Comparison of ENCODE assay signal across 31 cellular contexts in the genomic region with DNA sequence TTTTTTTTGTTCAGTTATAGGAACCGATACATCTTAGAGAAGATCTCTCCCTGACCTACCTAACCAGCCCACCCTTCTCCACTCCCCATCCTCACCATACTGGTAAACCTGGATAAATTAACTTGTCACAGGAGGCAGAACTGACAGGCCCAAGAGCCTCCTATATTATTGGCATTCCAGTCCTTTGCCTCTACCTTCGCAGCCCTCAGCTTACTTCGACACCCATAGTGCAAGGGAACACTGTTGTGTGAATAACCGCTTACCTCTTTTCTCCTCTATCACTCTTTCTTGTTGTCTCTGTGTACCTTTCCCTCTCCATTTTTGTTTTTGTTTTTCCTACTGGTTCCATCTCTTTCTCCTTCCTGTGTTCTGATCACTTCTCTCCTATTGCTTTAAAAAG. TPM values are rescaled to one million over a fixed set of nuclear protein-coding genes. Genes with fewer than 3 reads are reported as not detected.
DNase-seq lines count a peak whose midpoint lies in the region; ATAC-seq, FAIRE-seq and TF ChIP-seq lines count a peak whose summit lies in the region.
"Had no signal": no experiment of that assay in that cellular context is flagged by ENCODE, and none has a peak within 500 bp of the region (broad histone marks: within the 10 kb centered on the region; RNA-seq: fewer than 3 reads in every experiment).

No MANE protein-coding gene starts in this region.

- H3K9me3 ChIP-seq in HEK293 (ENCODE audit: control insufficient read depth, insufficient read depth, low read depth, low read length), result no peaks in the 10 kb centered on the region
- no peaks in the 10 kb centered on the region for H3K9me3 ChIP-seq in osteoblast (ENCODE audit: low read depth, low read length)
- H3K9me3 ChIP-seq in PC-9 (ENCODE audit: insufficient read depth, low read depth), result no peaks in the 10 kb centered on the region
- H3K9me3 ChIP-seq: A549, ascending aorta, esophagus squamous epithelium, HAP-1, MG63, Peyer's patch, thyroid gland had no signal

- H3K9me2 ChIP-seq in PC-9 (ENCODE audit: insufficient read depth), result no peaks in the 10 kb centered on the region

- H3K4me2 ChIP-seq in osteoblast (ENCODE audit: insufficient read depth, low read length), result no peak overlapping the region
- no peak overlapping the region for H3K4me2 ChIP-seq in PC-9
- H3K4me2 ChIP-seq: A549 had no signal

- POLR2A ChIA-PET in HEK293 (lab: Yijun Ruan, JAX), result no interaction called here
- POLR2A ChIA-PET in PC-9 (lab: Charles Lee; ENCODE audit: unreplicated experiment), result no interaction called here

- FAIRE-seq in HTR-8/SVneo (lab: Jason Lieb, UNC), result no peak
- FAIRE-seq: A549, frontal cortex had no signal

- DNase-seq in activated T-cell treated with anti-CD3 and anti-CD28 coated beads, Interleukin-2, amount 50 U/mL, for 72 hours, result no peak
- no peak for DNase-seq in activated T-cell treated with anti-CD3 and anti-CD28 coated beads for 4 hours
- DNase-seq in chondrocyte (ENCODE audit: low spot score), result no peak
- DNase-seq in osteoblast (ENCODE audit: insufficient read length, low spot score, missing footprints), result no peak
- DNase-seq in PC-9, result no peak
- no peak for DNase-seq in HTR-8/SVneo (ENCODE audit: insufficient read length, low spot score)
- DNase-seq in NCI-H2081 (lab: John Stamatoyannopoulos, UW), result no peak
- DNase-seq: activated B cell treated with CpG ODN at 0.5 μM for 24 hours; activated CD4-positive, alpha-beta T cell treated with anti-CD3 and anti-CD28 coated beads, Interleukin-2, amount 50 U/mL, for 48 hours; activated naive CD4-positive, alpha-beta T cell treated with anti-CD3 and anti-CD28 coated beads, Interleukin-2, amount 50 U/mL, for 16 hours; AML-193; cortex of kidney; esophagus squamous epithelium; KBM-7; MG63; NCI-H1105 treated with DMSO at 0.1 percent for 48 hours; NCI-H1930; NCI-H226; NCI-H69; nucleus accumbens; Peyer's patch; SIG-M5; stimulated activated naive CD8-positive, alpha-beta T cell treated with anti-CD3 and anti-CD28 coated beads, Interleukin-15, amount 100 ng/mL, for 72 hours; thyroid gland had no signal

- peaks cover 5% of the 10 kb centered on the region in 2 donors for H3K9me3 Mint-ChIP-seq in activated T-cell treated with anti-CD3 and anti-CD28 coated beads, Interleukin-2, amount 50 U/mL, for 72 hours
- H3K9me3 Mint-ChIP-seq in chondrocyte (ENCODE audit: low read depth), result no peaks in the 10 kb centered on the region
- H3K9me3 Mint-ChIP-seq: activated B cell treated with CpG ODN at 0.5 μM for 24 hours had no signal

- H3K79me2 ChIP-seq in osteoblast (ENCODE audit: insufficient read depth, low read length) (no peaks in the 10 kb centered on the region), PC-9 (ENCODE audit: low read depth) (no peaks in the 10 kb centered on the region)

- peaks cover 60% of the 10 kb centered on the region for H3K4me1 Mint-ChIP-seq in activated T-cell treated with anti-CD3 and anti-CD28 coated beads, Interleukin-2, amount 50 U/mL, for 72 hours (ENCODE audit: low read depth)
- peaks cover 8% of the 10 kb centered on the region for H3K4me1 Mint-ChIP-seq in chondrocyte (ENCODE audit: low read depth)

- H2AFZ ChIP-seq in osteoblast (ENCODE audit: low read length) (peak overlapping the region; percentile 26), PC-9 (no peak overlapping the region)

- no peak overlapping the region for H3K4me3 ChIP-seq in HEK293 (ENCODE audit: low read depth, low read length)
- H3K4me3 ChIP-seq in osteoblast (ENCODE audit: insufficient read depth, low read length), result no peak overlapping the region
- no peak overlapping the region for H3K4me3 ChIP-seq in PC-9
- H3K4me3 ChIP-seq: A549, ascending aorta, cardiac muscle cell, esophagus squamous epithelium, HAP-1, MG63, Peyer's patch, thyroid gland had no signal

- TF ChIP-seq CTCF in HEK293 (tag by site-specific recombination; IDR thresholded peaks at IDR 0.05), result no peak
- TF ChIP-seq CTCF in chondrocyte (IDR thresholded peaks at IDR 0.05), result no peak
- TF ChIP-seq CTCF in osteoblast (IDR thresholded peaks at IDR 0.05; ENCODE audit: extremely low read depth, low read depth, low read length), result no peak
- no peak for TF ChIP-seq CTCF in PC-9 (conservative IDR thresholded peaks at IDR 0.05)

- H3K27ac ChIP-seq in HEK293 (ENCODE audit: extremely low read depth, low read depth, low read length) (no peak overlapping the region), osteoblast (ENCODE audit: low read depth, low read length) (no peak overlapping the region), PC-9 (no peak overlapping the region)
- H3K27ac ChIP-seq: A549, ascending aorta, cardiac muscle cell, esophagus squamous epithelium, Peyer's patch, thyroid gland had no signal

- peaks cover 13 to 15% of the 10 kb centered on the region in 2 donors for H3K36me3 Mint-ChIP-seq in activated T-cell treated with anti-CD3 and anti-CD28 coated beads, Interleukin-2, amount 50 U/mL, for 72 hours (ENCODE audit: insufficient read depth in 2 of 2)
- no peaks in the 10 kb centered on the region for H3K36me3 Mint-ChIP-seq in chondrocyte (ENCODE audit: low read depth)

- H3K27me3 Mint-ChIP-seq in activated T-cell treated with anti-CD3 and anti-CD28 coated beads, Interleukin-2, amount 50 U/mL, for 72 hours (ENCODE audit: low read depth), result no peaks in the 10 kb centered on the region
- H3K27me3 Mint-ChIP-seq in chondrocyte (ENCODE audit: low read depth), result no peaks in the 10 kb centered on the region
- H3K27me3 Mint-ChIP-seq: activated B cell treated with CpG ODN at 0.5 μM for 24 hours; memory B cell; stimulated activated naive CD8-positive, alpha-beta T cell treated with anti-CD3 and anti-CD28 coated beads, Interleukin-15, amount 100 ng/mL, for 72 hours had no signal

- BruUV-seq in PC-9 (replicated peaks; lab: Mats Ljungman, UMichigan), result no TSS peak

- H3F3A ChIP-seq in PC-9 (ENCODE audit: insufficient read depth, low read depth), result no peaks in the 10 kb centered on the region

- H3K27ac Mint-ChIP-seq in activated T-cell treated with anti-CD3 and anti-CD28 coated beads, Interleukin-2, amount 50 U/mL, for 72 hours, result peak overlapping the region; percentile 80
- peak overlapping the region; percentile 13 for H3K27ac Mint-ChIP-seq in chondrocyte (ENCODE audit: unreplicated experiment)
- H3K27ac Mint-ChIP-seq: activated B cell treated with CpG ODN at 0.5 μM for 24 hours; memory B cell; stimulated activated naive CD8-positive, alpha-beta T cell treated with anti-CD3 and anti-CD28 coated beads, Interleukin-15, amount 100 ng/mL, for 72 hours had no signal

- H4K20me1 ChIP-seq in osteoblast (ENCODE audit: insufficient read depth, low read length), result no peaks in the 10 kb centered on the region
- H4K20me1 ChIP-seq in PC-9 (ENCODE audit: insufficient read depth), result no peaks in the 10 kb centered on the region

- intact Hi-C loops in PC-9 (cut with micrococcal nuclease; ENCODE audit: unreplicated experiment), result no loop called here

- H3K4me1 ChIP-seq in HEK293 (ENCODE audit: control insufficient read depth, insufficient read depth, low read length), result no peaks in the 10 kb centered on the region
- no peaks in the 10 kb centered on the region for H3K4me1 ChIP-seq in osteoblast (ENCODE audit: insufficient read depth, low read length)
- peaks cover 18% of the 10 kb centered on the region for H3K4me1 ChIP-seq in PC-9 (replicated peaks; ENCODE audit: insufficient read depth)
- H3K4me1 ChIP-seq: A549, ascending aorta, HAP-1, Peyer's patch had no signal

- H3K4me3 Mint-ChIP-seq in activated T-cell treated with anti-CD3 and anti-CD28 coated beads, Interleukin-2, amount 50 U/mL, for 72 hours, result peak overlapping the region in 1 of 2 donors; percentile 4
- H3K4me3 Mint-ChIP-seq in chondrocyte (ENCODE audit: unreplicated experiment), result no peak overlapping the region
- H3K4me3 Mint-ChIP-seq: activated B cell treated with CpG ODN at 0.5 μM for 24 hours; memory B cell; stimulated activated naive CD8-positive, alpha-beta T cell treated with anti-CD3 and anti-CD28 coated beads, Interleukin-15, amount 100 ng/mL, for 72 hours had no signal

- H3K36me3 ChIP-seq in HEK293 (ENCODE audit: control insufficient read depth in 2 of 2, insufficient read depth in 1 of 2, low read length in 2 of 2) (no peaks in the 10 kb centered on the region), osteoblast (ENCODE audit: insufficient read depth, low read length) (no peaks in the 10 kb centered on the region), PC-9 (ENCODE audit: low read depth) (no peaks in the 10 kb centered on the region)
- H3K36me3 ChIP-seq: ascending aorta, cardiac muscle cell, esophagus squamous epithelium, HAP-1, MG63, Peyer's patch, thyroid gland had no signal

- no peak for ATAC-seq in activated T-cell treated with anti-CD3 and anti-CD28 coated beads, Interleukin-2, amount 50 U/mL, for 72 hours (replicated peaks in 1 of 2)
- ATAC-seq: A549; stimulated activated naive CD8-positive, alpha-beta T cell treated with anti-CD3 and anti-CD28 coated beads, Interleukin-15, amount 100 ng/mL, for 72 hours had no signal

- CTCF ChIA-PET in HEK293 (lab: Yijun Ruan, JAX) (interaction anchor here (0.7 kb wide), 1 partner anchor 29 kb away, joined by 3 read pairs; no protein-coding TSS in a partner anchor), PC-9 (lab: Charles Lee) (no interaction called here)

- H3K27me3 ChIP-seq in osteoblast (ENCODE audit: insufficient read depth, low read length), result no peaks in the 10 kb centered on the region
- H3K27me3 ChIP-seq in PC-9 (ENCODE audit: insufficient read depth, low read depth), result no peaks in the 10 kb centered on the region
- H3K27me3 ChIP-seq: ascending aorta, cardiac muscle cell, esophagus squamous epithelium, Peyer's patch, thyroid gland had no signal

TF ChIP-seq in HEK293, 187 proteins besides CTCF, POLR2A, EP300 and RAD21 (continues in another document):
- peak; percentile 43; the same call in 1 of the 2 replicates for TF ChIP-seq PRDM1 (tag by site-specific recombination; IDR thresholded peaks at IDR 0.05)
- TF ChIP-seq KLF10 (tag by site-specific recombination; IDR thresholded peaks at IDR 0.05), result no peak
- TF ChIP-seq ZNF768 (tag by site-specific recombination; IDR thresholded peaks at IDR 0.05), result no peak
- TF ChIP-seq MYNN (tag by site-specific recombination; IDR thresholded peaks at IDR 0.05; ENCODE audit: borderline replicate concordance), result no peak
- TF ChIP-seq EGR2 (tag by site-specific recombination; IDR thresholded peaks at IDR 0.05; ENCODE audit: low read depth), result no peak
- TF ChIP-seq KLF8 (tag by site-specific recombination; IDR thresholded peaks at IDR 0.05), result no peak

RNA-seq across cellular contexts. Expression of a gene that starts 58.7 kb away (rescaled TPM):
- 10 to 100 TPM; 17.8 to 24.1 TPM for total RNA-seq in activated T-cell treated with anti-CD3 and anti-CD28 coated beads, Interleukin-2, amount 50 U/mL, for 72 hours
- total RNA-seq in chondrocyte, result 1.4 to 2.3 TPM (median 1.5 TPM) in 3 replicates
- 6.5 and 6.9 TPM in 2 replicates for total RNA-seq in osteoblast
- total RNA-seq in PC-9 (2021), result 2.1 and 2.8 TPM in 2 replicates
